Comparison of ENCODE assay signal across 24 cellular contexts in the genomic region with DNA sequence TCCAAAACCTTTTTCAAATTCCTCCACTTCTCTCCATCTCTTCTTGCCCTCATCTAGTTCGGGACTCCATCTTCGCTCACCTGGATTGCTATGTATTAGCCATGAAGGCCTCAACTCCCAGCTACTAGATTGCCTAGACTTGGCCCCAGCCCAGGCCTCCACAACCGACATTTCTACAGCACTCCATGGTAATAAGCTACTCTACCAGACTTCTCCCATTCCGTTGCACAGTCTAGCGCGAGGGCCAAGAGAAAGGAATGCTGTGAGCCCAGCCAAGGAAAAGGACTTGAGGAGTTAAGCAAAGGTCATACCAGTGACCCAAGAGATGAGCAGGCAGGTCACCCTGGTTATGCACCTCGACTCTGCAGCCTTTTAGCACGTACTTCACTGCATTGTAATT.
DNase-seq lines count a peak whose midpoint lies in the region; ATAC-seq and TF ChIP-seq lines count a peak whose summit lies in the region.
"Had no signal": no experiment of that assay in that cellular context is flagged by ENCODE, and none has a peak within 500 bp of the region (broad histone marks: within the 10 kb centered on the region; RNA-seq: fewer than 3 reads in every experiment).

No MANE protein-coding gene starts in this region.

- peaks cover 6% of the 10 kb centered on the region for H3K27me3 Mint-ChIP-seq in nephron progenitor cell (ENCODE audit: low read depth, poor library complexity)
- peaks cover 24 to 29% of the 10 kb centered on the region in 2 donors for H3K27me3 Mint-ChIP-seq in stimulated activated naive B cell treated with anti-CD40 and anti-IgM and Interleukin-4, amounts not matched to agents 10 μg/mL and 1 μg/mL and 100 μg/mL, for 72 hours

- peaks cover 52% of the 10 kb centered on the region for H3K9me3 Mint-ChIP-seq in nephron progenitor cell
- H3K9me3 Mint-ChIP-seq in stimulated activated naive B cell treated with anti-CD40 and anti-IgM and Interleukin-4, amounts not matched to agents 10 μg/mL and 1 μg/mL and 100 μg/mL, for 72 hours = peaks cover 0 to 4% of the 10 kb centered on the region in 2 donors
- H3K9me3 Mint-ChIP-seq: GM23338 had no signal

- ATAC-seq in Right ventricle myocardium superior (ENCODE audit: poor library complexity) (no peak), left cardiac atrium (peak; percentile 19 to 30)
- no peak for ATAC-seq in stimulated activated naive B cell treated with anti-CD40 and anti-IgM and Interleukin-4, amounts not matched to agents 10 μg/mL and 1 μg/mL and 100 μg/mL, for 72 hours (replicated peaks)
- ATAC-seq: GM23338 had no signal

- H3K4me1 Mint-ChIP-seq in nephron progenitor cell = peaks cover 50% of the 10 kb centered on the region
- no peaks in the 10 kb centered on the region for H3K4me1 Mint-ChIP-seq in stimulated activated naive B cell treated with anti-CD40 and anti-IgM and Interleukin-4, amounts not matched to agents 10 μg/mL and 1 μg/mL and 100 μg/mL, for 72 hours
- H3K4me1 Mint-ChIP-seq: CD4-positive, CD25-positive, alpha-beta regulatory T cell; GM23338; IgD-negative memory B cell had no signal

- peaks cover 53% of the 10 kb centered on the region for H3K36me3 Mint-ChIP-seq in nephron progenitor cell (ENCODE audit: low read depth)
- no peaks in the 10 kb centered on the region for H3K36me3 Mint-ChIP-seq in stimulated activated naive B cell treated with anti-CD40 and anti-IgM and Interleukin-4, amounts not matched to agents 10 μg/mL and 1 μg/mL and 100 μg/mL, for 72 hours
- H3K36me3 Mint-ChIP-seq: CD4-positive, CD25-positive, alpha-beta regulatory T cell; IgD-negative memory B cell had no signal

- DNase-seq in Right ventricle myocardium superior = peak; percentile 43
- no peak for DNase-seq in left ventricle myocardium inferior
- DNase-seq in left cardiac atrium = no peak
- no peak for DNase-seq in nephron progenitor cell
- DNase-seq in thyroid gland = peak; percentile 61 to 75
- no peak for DNase-seq in stimulated activated naive B cell treated with anti-CD40 and anti-IgM and Interleukin-4, amounts not matched to agents 10 μg/mL and 1 μg/mL and 100 μg/mL, for 72 hours
- DNase-seq in AG08395 (ENCODE audit: low spot score) = no peak
- DNase-seq in retina = no peak
- DNase-seq: 8988T; ACHN; CD4-positive, CD25-positive, alpha-beta regulatory T cell; H9; NCI-H1048; NCI-H1417 treated with DMSO at 0.1 percent for 48 hours; NCI-H1694 treated with DMSO at 0.1 percent for 48 hours; NCI-H2081; NCI-H2227 treated with DMSO at 0.1 percent for 48 hours; NCI-H526 treated with DMSO at 0.1 percent for 48 hours; RPMI8226; SHP77 treated with DMSO at 0.1 percent for 48 hours had no signal

- H3K27ac ChIP-seq in left ventricle myocardium inferior (replicated peaks) = no peak overlapping the region
- H3K27ac ChIP-seq in thyroid gland = no peak overlapping the region
- H3K27ac ChIP-seq: BLaER1, KMS-11 had no signal

- peak overlapping the region; percentile 2 for H3K4me3 Mint-ChIP-seq in nephron progenitor cell
- H3K4me3 Mint-ChIP-seq in stimulated activated naive B cell treated with anti-CD40 and anti-IgM and Interleukin-4, amounts not matched to agents 10 μg/mL and 1 μg/mL and 100 μg/mL, for 72 hours = no peak overlapping the region
- H3K4me3 Mint-ChIP-seq: CD4-positive, CD25-positive, alpha-beta regulatory T cell; GM23338; H9; IgD-negative memory B cell had no signal

- no peaks in the 10 kb centered on the region for H3K27me3 ChIP-seq in left ventricle myocardium inferior (ENCODE audit: low read depth)
- no peaks in the 10 kb centered on the region for H3K27me3 ChIP-seq in thyroid gland
- H3K27me3 ChIP-seq: BLaER1 had no signal

- H3K9me3 ChIP-seq in left ventricle myocardium inferior (replicated peaks) (no peaks in the 10 kb centered on the region), thyroid gland (no peaks in the 10 kb centered on the region)
- H3K9me3 ChIP-seq: BLaER1 had no signal

- H3K4me1 ChIP-seq in left ventricle myocardium inferior (no peaks in the 10 kb centered on the region), thyroid gland (peaks cover 0 to 8% of the 10 kb centered on the region in 2 donors)
- H3K4me1 ChIP-seq: BLaER1 had no signal

- H3K27ac Mint-ChIP-seq in nephron progenitor cell = peak overlapping the region; percentile 82
- no peak overlapping the region for H3K27ac Mint-ChIP-seq in stimulated activated naive B cell treated with anti-CD40 and anti-IgM and Interleukin-4, amounts not matched to agents 10 μg/mL and 1 μg/mL and 100 μg/mL, for 72 hours
- H3K27ac Mint-ChIP-seq: CD4-positive, CD25-positive, alpha-beta regulatory T cell; GM23338; H9; IgD-negative memory B cell had no signal

- TF ChIP-seq POLR2A in thyroid gland (IDR thresholded peaks at IDR 0.05) = no peak

- H3K4me3 ChIP-seq in left ventricle myocardium inferior (no peak overlapping the region), thyroid gland (replicated peaks in 1 of 3) (no peak overlapping the region)
- H3K4me3 ChIP-seq: BLaER1, GM23338 had no signal

- H3K36me3 ChIP-seq in left ventricle myocardium inferior = no peaks in the 10 kb centered on the region
- H3K36me3 ChIP-seq in thyroid gland = no peaks in the 10 kb centered on the region
- H3K36me3 ChIP-seq: BLaER1 had no signal

- WGBS in thyroid gland, 2 donors = 45 to 54% methylated on average over 8 of the region's 8 CpGs

- intact Hi-C loops in Right ventricle myocardium superior (cut with DNase I) = no loop called here
- intact Hi-C loops in left ventricle myocardium inferior (cut with micrococcal nuclease) = no loop called here
- intact Hi-C loops in left cardiac atrium (cut with DNase I) = no loop called here
- intact Hi-C loops in thyroid gland (cut with DNase I) = no loop called here

- no peak for TF ChIP-seq CTCF in left ventricle myocardium inferior (IDR thresholded peaks at IDR 0.05; ENCODE audit: borderline replicate concordance)
- no peak for TF ChIP-seq CTCF in nephron progenitor cell (IDR thresholded peaks at IDR 0.05)
- no peak for TF ChIP-seq CTCF in thyroid gland (IDR thresholded peaks at IDR 0.05)

Comparison
In these comparisons a context has a peak if more than half of its experiments do, and no peak if none do; other contexts are left out.
1. ATAC-seq: peak in left cardiac atrium (2 of 2); none in Right ventricle myocardium superior (single experiment) and stimulated activated naive B cell treated with anti-CD40 and anti-IgM and Interleukin-4, amounts not matched to agents 10 μg/mL and 1 μg/mL and 100 μg/mL, for 72 hours (0 of 2).
2. DNase-seq: peak in Right ventricle myocardium superior (single experiment) and thyroid gland (2 of 2); none in left ventricle myocardium inferior (single experiment), left cardiac atrium (single experiment), nephron progenitor cell (single experiment), stimulated activated naive B cell treated with anti-CD40 and anti-IgM and Interleukin-4, amounts not matched to agents 10 μg/mL and 1 μg/mL and 100 μg/mL, for 72 hours (single experiment), AG08395 (single experiment) and retina (single experiment).